Comparison of ENCODE assay signal across 15 cellular contexts in genomic region chr1:175314300-175314699, GRCh38.
DNase-seq lines count a peak whose midpoint lies in the region; ATAC-seq and TF ChIP-seq lines count a peak whose summit lies in the region.
"Had no signal": no experiment of that assay in that cellular context is flagged by ENCODE, and none has a peak within 500 bp of the region (broad histone marks: within the 10 kb centered on the region; RNA-seq: fewer than 3 reads in every experiment).

No MANE protein-coding gene starts in this region.

- no peak overlapping the region for H3K23ac ChIP-seq in mesenchymal stem cell (ENCODE audit: low read length in 2 of 2)

- H3K27me3 ChIP-seq in right atrium auricular region, result no peaks in the 10 kb centered on the region
- peaks cover 0 to 27% of the 10 kb centered on the region in 2 experiments for H3K27me3 ChIP-seq in mesenchymal stem cell (ENCODE audit: control insufficient read depth in 1 of 2, insufficient read depth in 1 of 2, low read length in 2 of 2)
- H3K27me3 ChIP-seq: spleen had no signal

- no peak overlapping the region for H3K27ac Mint-ChIP-seq in activated T-cell treated with anti-CD3 and anti-CD28 coated beads, Interleukin-2, amount 50 U/mL, for 24 hours
- H3K27ac Mint-ChIP-seq: activated CD8-positive, alpha-beta T cell treated with anti-CD3 and anti-CD28 coated beads, Interleukin-2, amount 10 ng/mL, durations not matched to agents 7 days and 5 days had no signal

- no peak for TF ChIP-seq POLR2A in GM18505 (IDR thresholded peaks at IDR 0.05; ENCODE audit: borderline replicate concordance, extremely low read depth, insufficient read depth, insufficient read length)

- no peak overlapping the region for H2BK12ac ChIP-seq in mesenchymal stem cell (ENCODE audit: low read length in 2 of 2)

- no peak overlapping the region for H2BK5ac ChIP-seq in mesenchymal stem cell (ENCODE audit: low read depth, low read length, poor library complexity, severe bottlenecking)

- H3K9me3 ChIP-seq in right atrium auricular region, result no peaks in the 10 kb centered on the region
- H3K9me3 ChIP-seq in mesenchymal stem cell (ENCODE audit: control insufficient read depth, low read length), result no peaks in the 10 kb centered on the region
- H3K9me3 ChIP-seq: spleen had no signal

- H3K4me1 ChIP-seq in right atrium auricular region (peaks cover 0 to 15% of the 10 kb centered on the region in 2 donors), mesenchymal stem cell (ENCODE audit: control insufficient read depth, insufficient read depth, low read depth, low read length) (no peaks in the 10 kb centered on the region)
- H3K4me1 ChIP-seq: parathyroid adenoma had no signal

- peak; percentile 50 for DNase-seq in left ventricle myocardium superior
- no peak for DNase-seq in right atrium auricular region (ENCODE audit: low spot score)
- peak; percentile 36 for DNase-seq in SHP77 treated with DMSO at 0.1 percent for 48 hours (lab: John Stamatoyannopoulos, UW)
- peak in 27 of 51 donors; percentile 3 to 65 (median 30) for DNase-seq in hypothalamus (lab: John Stamatoyannopoulos, UW)
- DNase-seq in activated T-cell treated with anti-CD3 and anti-CD28 coated beads, Interleukin-2, amount 50 U/mL, for 24 hours, result no peak
- DNase-seq in mesenchymal stem cell, result no peak
- DNase-seq in AML-193 (lab: John Stamatoyannopoulos, UW), result no peak
- DNase-seq: activated CD8-positive, alpha-beta T cell treated with anti-CD3 and anti-CD28 coated beads, Interleukin-2, amount 10 ng/mL, durations not matched to agents 7 days and 5 days; activated effector memory CD4-positive, alpha-beta T cell treated with Interleukin-2 at 50 U/mL for 16 hours; aorta; NCI-H524 treated with DMSO at 0.1 percent for 48 hours; spleen; stimulated activated naive CD4-positive, alpha-beta T cell treated with Interleukin-2 at 50 U/mL for 16 hours had no signal

- no peak overlapping the region for H3K4me3 ChIP-seq in right atrium auricular region
- H3K4me3 ChIP-seq in mesenchymal stem cell (ENCODE audit: insufficient read depth in 1 of 2, low read depth in 1 of 2, low read length in 2 of 2), result no peak overlapping the region
- H3K4me3 ChIP-seq: spleen had no signal

- no peak overlapping the region for H2BK15ac ChIP-seq in mesenchymal stem cell (ENCODE audit: low read depth, poor library complexity, severe bottlenecking)

- no peak overlapping the region for H2AFZ ChIP-seq in mesenchymal stem cell (ENCODE audit: low read depth, low read length)
- H2AFZ ChIP-seq: parathyroid adenoma had no signal

- no peak overlapping the region for H3K9ac ChIP-seq in mesenchymal stem cell (ENCODE audit: low read length)
- H3K9ac ChIP-seq: parathyroid adenoma had no signal

- no peak overlapping the region for H3K18ac ChIP-seq in mesenchymal stem cell (ENCODE audit: low read depth in 1 of 2, low read length in 2 of 2)

- H2AK5ac ChIP-seq in mesenchymal stem cell (ENCODE audit: low read length, severe bottlenecking), result no peak overlapping the region

- H3K27ac ChIP-seq in right atrium auricular region (no peak overlapping the region), mesenchymal stem cell (ENCODE audit: low read length, poor library complexity, severe bottlenecking) (no peak overlapping the region)
- H3K27ac ChIP-seq: parathyroid adenoma, spleen had no signal

- WGBS in mesenchymal stem cell, result 65% methylated on average over 5 of the region's 5 CpGs

- H3K4me1 Mint-ChIP-seq in activated T-cell treated with anti-CD3 and anti-CD28 coated beads, Interleukin-2, amount 50 U/mL, for 24 hours (ENCODE audit: low read depth), result peaks cover 1% of the 10 kb centered on the region

- H3K4me2 ChIP-seq in mesenchymal stem cell (ENCODE audit: low read length, poor library complexity, severe bottlenecking), result no peak overlapping the region

- H3K79me1 ChIP-seq in mesenchymal stem cell (replicated peaks; ENCODE audit: low read length, poor library complexity, severe bottlenecking), result no peaks in the 10 kb centered on the region

- H2BK120ac ChIP-seq in mesenchymal stem cell (ENCODE audit: low read depth, low read length), result no peak overlapping the region

- TF ChIP-seq CTCF in right atrium auricular region (IDR thresholded peaks at IDR 0.05), result no peak

- H3K4ac ChIP-seq in mesenchymal stem cell (ENCODE audit: low read depth in 1 of 2, low read length in 2 of 2), result no peak overlapping the region

- H3K27me3 Mint-ChIP-seq in activated T-cell treated with anti-CD3 and anti-CD28 coated beads, Interleukin-2, amount 50 U/mL, for 24 hours, result no peaks in the 10 kb centered on the region

- no peak overlapping the region for H3K4me3 Mint-ChIP-seq in activated T-cell treated with anti-CD3 and anti-CD28 coated beads, Interleukin-2, amount 50 U/mL, for 24 hours
- H3K4me3 Mint-ChIP-seq: activated CD8-positive, alpha-beta T cell treated with anti-CD3 and anti-CD28 coated beads, Interleukin-2, amount 10 ng/mL, durations not matched to agents 7 days and 5 days had no signal

- no peaks in the 10 kb centered on the region for H3K9me3 Mint-ChIP-seq in activated T-cell treated with anti-CD3 and anti-CD28 coated beads, Interleukin-2, amount 50 U/mL, for 24 hours

- intact Hi-C loops in left ventricle myocardium superior (cut with micrococcal nuclease), result no loop called here

- no peaks in the 10 kb centered on the region for H3K36me3 Mint-ChIP-seq in activated T-cell treated with anti-CD3 and anti-CD28 coated beads, Interleukin-2, amount 50 U/mL, for 24 hours (ENCODE audit: low read depth)

- H4K91ac ChIP-seq in mesenchymal stem cell (ENCODE audit: low read length), result no peak overlapping the region

- H3K14ac ChIP-seq in mesenchymal stem cell (ENCODE audit: low read length in 2 of 2), result no peak overlapping the region

- H3K36me3 ChIP-seq in right atrium auricular region, result no peaks in the 10 kb centered on the region
- H3K36me3 ChIP-seq in mesenchymal stem cell (ENCODE audit: control insufficient read depth in 1 of 2, insufficient read depth in 2 of 2, low read depth in 1 of 2, low read length in 2 of 2), result no peaks in the 10 kb centered on the region
- H3K36me3 ChIP-seq: spleen had no signal

- ATAC-seq in left ventricle myocardium superior (peak; percentile 16), GM18505 (IDR thresholded peaks at IDR 0.05; ENCODE audit: unreplicated experiment) (no peak)
- ATAC-seq: activated CD8-positive, alpha-beta T cell treated with anti-CD3 and anti-CD28 coated beads, Interleukin-2, amount 10 ng/mL, durations not matched to agents 7 days and 5 days had no signal

- no peak overlapping the region for H4K8ac ChIP-seq in mesenchymal stem cell (ENCODE audit: low read length)

Comparison
In these comparisons a context has a peak if more than half of its experiments do, and no peak if none do; other contexts are left out.
1. DNase-seq: peak in left ventricle myocardium superior (single experiment), SHP77 treated with DMSO at 0.1 percent for 48 hours (single experiment) and hypothalamus (27 of 51); none in right atrium auricular region (single experiment), activated T-cell treated with anti-CD3 and anti-CD28 coated beads, Interleukin-2, amount 50 U/mL, for 24 hours (single experiment), mesenchymal stem cell (single experiment) and AML-193 (0 of 2).